Comparison of ENCODE assay signal across 15 cellular contexts in the genomic region with DNA sequence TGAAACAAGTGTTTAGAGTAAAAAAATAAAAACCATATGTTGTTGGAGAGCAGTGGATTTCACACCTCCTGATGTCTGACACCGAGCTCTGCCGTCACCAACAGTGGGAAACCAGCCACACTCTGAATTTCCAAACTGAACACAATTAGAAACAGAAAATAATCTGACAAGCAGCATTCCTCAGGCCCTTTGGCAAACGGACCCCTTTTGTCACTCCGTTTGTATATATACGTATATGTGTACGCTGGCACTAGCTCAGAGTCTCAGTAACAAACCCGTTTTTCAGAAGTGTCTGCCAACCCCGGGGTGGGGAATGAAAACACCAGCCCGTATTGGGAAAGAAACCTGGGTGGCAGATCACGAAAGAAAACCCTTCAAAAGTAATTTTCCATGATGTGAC. TPM values are rescaled to one million over a fixed set of nuclear protein-coding genes. Genes with fewer than 3 reads are reported as not detected.
DNase-seq lines count a peak whose midpoint lies in the region; ATAC-seq and TF ChIP-seq lines count a peak whose summit lies in the region.
"Had no signal": no experiment of that assay in that cellular context is flagged by ENCODE, and none has a peak within 500 bp of the region (broad histone marks: within the 10 kb centered on the region; RNA-seq: fewer than 3 reads in every experiment).

No MANE protein-coding gene starts in this region.

- H3K4me1 ChIP-seq in psoas muscle (peaks cover 22% of the 10 kb centered on the region), uterus (no peaks in the 10 kb centered on the region)
- H3K4me1 ChIP-seq: BLaER1 had no signal

- H3K27ac ChIP-seq in psoas muscle (peak overlapping the region; percentile 98), uterus (no peak overlapping the region)
- H3K27ac ChIP-seq: BLaER1, RWPE1 had no signal

- peaks cover 3% of the 10 kb centered on the region for H3K4me1 Mint-ChIP-seq in mesothelial cell of epicardium

- H3K9me3 ChIP-seq in psoas muscle = no peaks in the 10 kb centered on the region
- H3K9me3 ChIP-seq in uterus = no peaks in the 10 kb centered on the region
- H3K9me3 ChIP-seq: BLaER1 had no signal

- H3K4me3 Mint-ChIP-seq in mesothelial cell of epicardium = no peak overlapping the region

- no peaks in the 10 kb centered on the region for H3K36me3 Mint-ChIP-seq in mesothelial cell of epicardium
- H3K36me3 Mint-ChIP-seq: activated naive CD4-positive, alpha-beta T cell treated with anti-CD3 and anti-CD28 coated beads, Interleukin-2, amount 50 U/mL, for 72 hours had no signal

- H3K36me3 ChIP-seq in psoas muscle (ENCODE audit: insufficient read depth in 1 of 2, low read depth in 1 of 2) (peaks cover 0 to 29% of the 10 kb centered on the region in 2 donors), uterus (no peaks in the 10 kb centered on the region)
- H3K36me3 ChIP-seq: BLaER1 had no signal

- intact Hi-C loops in psoas muscle (cut with DNase I) = no loop called here
- intact Hi-C loops in uterus (cut with DNase I; ENCODE audit: low total_unique reads) = no loop called here

- DNase-seq in AG10803 (ENCODE audit: low read depth) (peak; percentile 62), RPMI7951 (ENCODE audit: low read depth) (peak; percentile 13), fibroblast of the aortic adventitia (ENCODE audit: low read depth) (peak; percentile 68), psoas muscle (no peak), foreskin melanocyte (no peak), uterus (no peak), mesothelial cell of epicardium (ENCODE audit: low spot score in 2 of 2, unreplicated experiment in 2 of 2) (no peak)
- DNase-seq: glutamatergic neuron; NCI-H1048; NCI-H226; stimulated activated CD4-positive, alpha-beta T cell treated with anti-CD3 and anti-CD28 coated beads, Interleukin-15, amount 100 ng/mL, for 24 hours had no signal

- H3K27me3 ChIP-seq in psoas muscle (ENCODE audit: insufficient read depth in 3 of 3, low read length in 2 of 3) = no peaks in the 10 kb centered on the region
- no peaks in the 10 kb centered on the region for H3K27me3 ChIP-seq in uterus
- H3K27me3 ChIP-seq: BLaER1 had no signal

- no peak for TF ChIP-seq CTCF in AG10803 (conservative IDR thresholded peaks at IDR 0.05; ENCODE audit: low read length)
- no peak for TF ChIP-seq CTCF in fibroblast of the aortic adventitia (IDR thresholded peaks at IDR 0.05; ENCODE audit: insufficient read depth, low read length)
- TF ChIP-seq CTCF in psoas muscle (IDR thresholded peaks at IDR 0.05) = no peak
- TF ChIP-seq CTCF in uterus (IDR thresholded peaks at IDR 0.05) = no peak
- no peak for TF ChIP-seq CTCF in mesothelial cell of epicardium (IDR thresholded peaks at IDR 0.05; ENCODE audit: unreplicated experiment)

- TF ChIP-seq POLR2A in uterus (IDR thresholded peaks at IDR 0.05) = no peak

- ATAC-seq in psoas muscle (peak in 2 of 4 donors; percentile 16), HG02610 (IDR thresholded peaks at IDR 0.05; ENCODE audit: unreplicated experiment) (no peak)
- ATAC-seq: activated naive CD4-positive, alpha-beta T cell treated with anti-CD3 and anti-CD28 coated beads, Interleukin-2, amount 50 U/mL, for 72 hours had no signal

- peaks cover 2% of the 10 kb centered on the region for H3K27me3 Mint-ChIP-seq in mesothelial cell of epicardium (ENCODE audit: low read depth)

- no peaks in the 10 kb centered on the region for H3K9me3 Mint-ChIP-seq in mesothelial cell of epicardium
- H3K9me3 Mint-ChIP-seq: activated naive CD4-positive, alpha-beta T cell treated with anti-CD3 and anti-CD28 coated beads, Interleukin-2, amount 50 U/mL, for 72 hours had no signal

- 23 to 34% (median 23%) methylated on average over 10 of the region's 10 CpGs for WGBS in psoas muscle, 3 donors

- H3K4me3 ChIP-seq in AG10803 (ENCODE audit: low read length) (peak overlapping the region; percentile 17), fibroblast of the aortic adventitia (ENCODE audit: low read depth, low read length) (no peak overlapping the region), psoas muscle (peak overlapping the region; percentile 51), uterus (no peak overlapping the region)
- H3K4me3 ChIP-seq: BLaER1 had no signal

- H3K27ac Mint-ChIP-seq in mesothelial cell of epicardium = no peak overlapping the region
- H3K27ac Mint-ChIP-seq: activated naive CD4-positive, alpha-beta T cell treated with anti-CD3 and anti-CD28 coated beads, Interleukin-2, amount 50 U/mL, for 72 hours had no signal

RNA-seq across cellular contexts. Expression of gene TACC2, which starts 32.5 kb away (rescaled TPM):
- total RNA-seq in RPMI7951 (2014; rRNA removed; shearing (Covaris generic)) = 7.3 and 11.1 TPM in 2 replicates
- total RNA-seq in fibroblast of the aortic adventitia (ENCODE audit: low replicate concordance) (9.2 and 15.3 TPM in 2 replicates), psoas muscle (100 to 1,000 TPM; 313 to 439 (median 431) TPM), uterus (10 to 100 TPM; 11.5 to 73.0 (median 14.5) TPM), mesothelial cell of epicardium (25.5 to 30.3 TPM (median 27.7 TPM) in 3 replicates)
- polyA plus RNA-seq in psoas muscle = 100 to 1,000 TPM in 2 of 3 donors, 10 to 100 TPM in 1; 44.0 to 168 (median 148) TPM
- total RNA-seq: activated naive CD4-positive, alpha-beta T cell treated with anti-CD3 and anti-CD28 coated beads, Interleukin-2, amount 50 U/mL, for 72 hours had no signal

RNA-seq across cellular contexts. Expression of gene NSMCE4A, which starts 46.4 kb away (rescaled TPM):
- 78.8 and 94.9 TPM in 2 replicates for total RNA-seq in RPMI7951 (2014; rRNA removed; shearing (Covaris generic))
- total RNA-seq in fibroblast of the aortic adventitia (ENCODE audit: low replicate concordance) (25.0 and 39.3 TPM in 2 replicates), psoas muscle (10 to 100 TPM; 10.7 to 17.7 (median 14.6) TPM), uterus (10 to 100 TPM; 54.7 to 80.3 (median 65.5) TPM), mesothelial cell of epicardium (41.7 to 46.9 TPM (median 44.4 TPM) in 3 replicates)
- polyA plus RNA-seq in psoas muscle = 10 to 100 TPM; 11.9 to 41.9 (median 21.2) TPM

Comparison
In these comparisons a context has a peak if more than half of its experiments do, and no peak if none do; other contexts are left out.
1. DNase-seq: peak in AG10803 (single experiment), RPMI7951 (single experiment) and fibroblast of the aortic adventitia (single experiment); none in psoas muscle (0 of 2), foreskin melanocyte (single experiment), uterus (0 of 2) and mesothelial cell of epicardium (0 of 2).
2. H3K4me3 ChIP-seq: peak in AG10803 (single experiment) and psoas muscle (single experiment); none in fibroblast of the aortic adventitia (single experiment) and uterus (0 of 2).
3. RNA of gene TACC2, which starts 32.5 kb away (total RNA-seq): 313 to 439 TPM in psoas muscle; 25.5 to 30.3 TPM in mesothelial cell of epicardium, 11.5 to 73.0 TPM in uterus, 9.2 to 15.3 TPM in fibroblast of the aortic adventitia and 7.3 to 11.1 TPM in RPMI7951; every median in the first group is over 4 times any median in the second.